ENCODE assay signal across 1 cellular context in the genomic region with DNA sequence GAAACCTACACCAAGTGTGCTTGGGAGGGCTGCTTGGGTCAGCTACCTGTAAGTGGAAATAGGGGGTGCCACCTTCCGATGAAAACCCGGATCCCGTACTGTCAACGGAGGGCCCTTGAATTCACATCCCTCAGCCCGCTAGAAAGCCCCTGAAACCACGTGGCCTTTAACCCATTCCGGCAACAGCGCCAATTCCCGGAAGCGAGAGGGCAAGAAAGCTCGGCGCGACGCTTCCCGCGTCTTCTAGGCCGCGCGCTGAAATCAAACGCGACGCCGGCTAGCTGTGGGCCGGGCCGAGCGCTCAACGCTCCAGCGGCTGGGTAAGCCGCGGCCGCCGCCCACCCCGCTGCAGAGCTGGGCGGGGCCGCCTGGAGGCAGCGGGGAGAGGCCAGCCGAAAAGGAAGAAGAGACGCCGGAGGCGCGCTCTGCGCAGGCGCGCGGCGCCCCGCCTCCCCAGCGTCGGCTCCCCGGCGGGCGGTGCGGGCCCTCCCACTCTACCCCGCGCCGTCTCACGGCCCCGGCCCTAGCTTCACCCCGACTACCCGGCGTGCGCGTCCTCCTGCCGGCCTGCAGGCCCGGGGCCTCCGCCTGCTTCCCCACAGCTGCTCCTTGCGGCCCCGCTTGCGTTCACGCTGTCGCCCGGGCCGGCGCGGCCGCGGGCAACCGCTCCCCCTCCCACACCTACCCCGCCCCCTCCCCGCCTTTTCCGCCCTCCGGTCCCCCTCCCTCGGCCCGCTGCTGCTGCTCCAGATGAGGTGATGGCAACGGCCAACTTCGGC.
TF ChIP-seq lines count a peak whose summit lies in the region.

A gene (plus strand): TSS at position 492 of the 779 bp plus-strand sequence. CDS start 267 bp downstream, at position 759.

TF ChIP-seq in WTC11, 78 proteins besides CTCF, POLR2A, EP300 and RAD21 (continued from another document):
- TF ChIP-seq, protein P1, sequence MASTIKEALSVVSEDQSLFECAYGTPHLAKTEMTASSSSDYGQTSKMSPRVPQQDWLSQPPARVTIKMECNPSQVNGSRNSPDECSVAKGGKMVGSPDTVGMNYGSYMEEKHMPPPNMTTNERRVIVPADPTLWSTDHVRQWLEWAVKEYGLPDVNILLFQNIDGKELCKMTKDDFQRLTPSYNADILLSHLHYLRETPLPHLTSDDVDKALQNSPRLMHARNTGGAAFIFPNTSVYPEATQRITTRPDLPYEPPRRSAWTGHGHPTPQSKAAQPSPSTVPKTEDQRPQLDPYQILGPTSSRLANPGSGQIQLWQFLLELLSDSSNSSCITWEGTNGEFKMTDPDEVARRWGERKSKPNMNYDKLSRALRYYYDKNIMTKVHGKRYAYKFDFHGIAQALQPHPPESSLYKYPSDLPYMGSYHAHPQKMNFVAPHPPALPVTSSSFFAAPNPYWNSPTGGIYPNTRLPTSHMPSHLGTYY (CRISPR knock-in tag; IDR thresholded peaks at IDR 0.05): no peak
- TF ChIP-seq HMGA2 (CRISPR knock-in tag; IDR thresholded peaks at IDR 0.05): no peak
- no peak for TF ChIP-seq RORB (CRISPR knock-in tag; IDR thresholded peaks at IDR 0.05)
- TF ChIP-seq ZNF416 (CRISPR knock-in tag; IDR thresholded peaks at IDR 0.05): no peak
- 0 out of 2 replicates have a peak, but pooled peaks have one; percentile 83 for TF ChIP-seq ZNF138 (CRISPR knock-in tag; conservative IDR thresholded peaks at IDR 0.05)
- TF ChIP-seq, protein P2, sequence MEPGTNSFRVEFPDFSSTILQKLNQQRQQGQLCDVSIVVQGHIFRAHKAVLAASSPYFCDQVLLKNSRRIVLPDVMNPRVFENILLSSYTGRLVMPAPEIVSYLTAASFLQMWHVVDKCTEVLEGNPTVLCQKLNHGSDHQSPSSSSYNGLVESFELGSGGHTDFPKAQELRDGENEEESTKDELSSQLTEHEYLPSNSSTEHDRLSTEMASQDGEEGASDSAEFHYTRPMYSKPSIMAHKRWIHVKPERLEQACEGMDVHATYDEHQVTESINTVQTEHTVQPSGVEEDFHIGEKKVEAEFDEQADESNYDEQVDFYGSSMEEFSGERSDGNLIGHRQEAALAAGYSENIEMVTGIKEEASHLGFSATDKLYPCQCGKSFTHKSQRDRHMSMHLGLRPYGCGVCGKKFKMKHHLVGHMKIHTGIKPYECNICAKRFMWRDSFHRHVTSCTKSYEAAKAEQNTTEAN (CRISPR knock-in tag; IDR thresholded peaks at IDR 0.05): peak; percentile 95
- TF ChIP-seq, protein P3, sequence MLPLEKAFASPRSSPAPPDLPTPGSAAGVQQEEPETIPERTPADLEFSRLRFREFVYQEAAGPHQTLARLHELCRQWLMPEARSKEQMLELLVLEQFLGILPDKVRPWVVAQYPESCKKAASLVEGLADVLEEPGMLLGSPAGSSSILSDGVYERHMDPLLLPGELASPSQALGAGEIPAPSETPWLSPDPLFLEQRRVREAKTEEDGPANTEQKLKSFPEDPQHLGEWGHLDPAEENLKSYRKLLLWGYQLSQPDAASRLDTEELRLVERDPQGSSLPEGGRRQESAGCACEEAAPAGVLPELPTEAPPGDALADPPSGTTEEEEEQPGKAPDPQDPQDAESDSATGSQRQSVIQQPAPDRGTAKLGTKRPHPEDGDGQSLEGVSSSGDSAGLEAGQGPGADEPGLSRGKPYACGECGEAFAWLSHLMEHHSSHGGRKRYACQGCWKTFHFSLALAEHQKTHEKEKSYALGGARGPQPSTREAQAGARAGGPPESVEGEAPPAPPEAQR (CRISPR knock-in tag; IDR thresholded peaks at IDR 0.05): no peak
